ENCODE assay signal across 33 cellular contexts in genomic region chr1:183098349-183098748, GRCh38.
DNase-seq lines count a peak whose midpoint lies in the region; ATAC-seq, FAIRE-seq and TF ChIP-seq lines count a peak whose summit lies in the region.
"Had no signal": no experiment of that assay in that cellular context is flagged by ENCODE, and none has a peak within 500 bp of the region (broad histone marks: within the 10 kb centered on the region; RNA-seq: fewer than 3 reads in every experiment).

No MANE protein-coding gene starts in this region.

- peak overlapping the region; percentile 31; the same call in 2 of the 3 replicates for H3K4me2 ChIP-seq in A549
- peak overlapping the region; percentile 58 for H3K4me2 ChIP-seq in hepatocyte
- H3K4me2 ChIP-seq: SK-N-SH had no signal

- 90% methylated on average over 2 of the region's 2 CpGs for WGBS in A549 (ENCODE audit: missing lambda C conversion rate)
- whole genome bisulfite sequencing in hepatocyte (ENCODE audit: low lambda C conversion rate, missing lambda C conversion rate): 66% methylated on average over 2 of the region's 2 CpGs
- 18 to 69% methylated on average over 2 of the region's 2 CpGs for WGBS in sigmoid colon, 2 donors

- no peaks in the 10 kb centered on the region for H3K36me3 Mint-ChIP-seq in naive thymus-derived CD8-positive, alpha-beta T cell
- H3K36me3 Mint-ChIP-seq: activated naive CD4-positive, alpha-beta T cell treated with anti-CD3 and anti-CD28 coated beads, Interleukin-2, amount 50 U/mL, for 72 hours; CD8-positive, alpha-beta memory T cell; stimulated activated effector memory CD8-positive, alpha-beta T cell treated with anti-CD3 and anti-CD28 coated beads, Interleukin-12 subunit alpha, Interleukin-12 subunit beta, amount 100 ng/mL, for 72 hours; WTC11 had no signal

- H3K9me3 ChIP-seq in A549 (no peaks in the 10 kb centered on the region), Peyer's patch (no peaks in the 10 kb centered on the region), hepatocyte (ENCODE audit: low read depth) (no peaks in the 10 kb centered on the region), sigmoid colon (no peaks in the 10 kb centered on the region)
- H3K9me3 ChIP-seq: BE2C, heart left ventricle, SK-N-SH, thoracic aorta, vagina had no signal

- H3K27ac Mint-ChIP-seq in naive thymus-derived CD8-positive, alpha-beta T cell: no peak overlapping the region
- H3K27ac Mint-ChIP-seq: activated CD4-positive, alpha-beta T cell treated with anti-CD3 and anti-CD28 coated beads, Interleukin-2, amount 10 ng/mL, durations not matched to agents 24 days and 14 days; activated naive CD4-positive, alpha-beta T cell treated with anti-CD3 and anti-CD28 coated beads, Interleukin-2, amount 50 U/mL, for 72 hours; CD8-positive, alpha-beta memory T cell; HFFc6; stimulated activated effector memory CD8-positive, alpha-beta T cell treated with anti-CD3 and anti-CD28 coated beads, Interleukin-12 subunit alpha, Interleukin-12 subunit beta, amount 100 ng/mL, for 72 hours; WTC11 had no signal

- H3K36me3 ChIP-seq in Peyer's patch: peaks cover 0 to under 1% (median 0%) of the 10 kb centered on the region in 3 donors
- no peaks in the 10 kb centered on the region for H3K36me3 ChIP-seq in hepatocyte (replicated peaks; ENCODE audit: insufficient read depth, low read depth)
- H3K36me3 ChIP-seq in sigmoid colon: peaks cover 0 to 2% (median under 1%) of the 10 kb centered on the region in 4 donors
- H3K36me3 ChIP-seq: thoracic aorta had no signal

- no peak overlapping the region for H2AFZ ChIP-seq in hepatocyte

- TF ChIP-seq CTCF in A549 (IDR thresholded peaks at IDR 0.05) (no peak), Peyer's patch (IDR thresholded peaks at IDR 0.05) (no peak), hepatocyte (IDR thresholded peaks at IDR 0.05; ENCODE audit: poor library complexity) (no peak), sigmoid colon (IDR thresholded peaks at IDR 0.05) (no peak), dorsolateral prefrontal cortex (IDR thresholded peaks at IDR 0.05 in 54 of 56, conservative IDR thresholded peaks at IDR 0.05 in 2 of 56; ENCODE audit: low read depth in 1 of 56, partially characterized antibody in 56 of 56) (no peak)

- H3K27me3 ChIP-seq in Peyer's patch: no peaks in the 10 kb centered on the region
- no peaks in the 10 kb centered on the region for H3K27me3 ChIP-seq in hepatocyte
- no peaks in the 10 kb centered on the region for H3K27me3 ChIP-seq in sigmoid colon
- H3K27me3 ChIP-seq in dorsolateral prefrontal cortex: peaks cover 0 to 34% (median 0%) of the 10 kb centered on the region in 45 donors
- H3K27me3 ChIP-seq: BE2C, heart left ventricle, vagina had no signal

- peaks cover 84% of the 10 kb centered on the region for H3K79me2 ChIP-seq in hepatocyte

- H4K20me1 ChIP-seq in hepatocyte (ENCODE audit: insufficient read depth, poor library complexity, severe bottlenecking): no peaks in the 10 kb centered on the region

- ATAC-seq in A549 (no peak), HG03135 (IDR thresholded peaks at IDR 0.05; ENCODE audit: unreplicated experiment) (no peak)
- ATAC-seq in naive thymus-derived CD8-positive, alpha-beta T cell: no peak
- ATAC-seq: activated naive CD4-positive, alpha-beta T cell treated with anti-CD3 and anti-CD28 coated beads, Interleukin-2, amount 50 U/mL, for 72 hours; K562; sciatic nerve; stimulated activated effector memory CD8-positive, alpha-beta T cell treated with anti-CD3 and anti-CD28 coated beads, Interleukin-12 subunit alpha, Interleukin-12 subunit beta, amount 100 ng/mL, for 72 hours; WTC11 had no signal

- TF ChIP-seq EP300 in A549 (IDR thresholded peaks at IDR 0.05) (no peak), sigmoid colon (IDR thresholded peaks at IDR 0.05) (no peak)

- TF ChIP-seq RAD21 in A549 (conservative IDR thresholded peaks at IDR 0.05 in 1 of 2, IDR thresholded peaks at IDR 0.05 in 1 of 2): no peak

- H3K4me3 ChIP-seq in A549 (no peak overlapping the region), Peyer's patch (no peak overlapping the region), hepatocyte (no peak overlapping the region), sigmoid colon (no peak overlapping the region), dorsolateral prefrontal cortex (no peak overlapping the region)
- H3K4me3 ChIP-seq: heart left ventricle, K562, lung, thoracic aorta had no signal

- H3K27ac ChIP-seq in A549 (no peak overlapping the region), Peyer's patch (peak overlapping the region in 3 of 4 donors; percentile 15 to 63 (median 37)), hepatocyte (peak overlapping the region; percentile 78), sigmoid colon (peak overlapping the region; percentile 53 to 74 (median 64)), dorsolateral prefrontal cortex (no peak overlapping the region)

- DNase-seq in A549 (ENCODE audit: low read depth in 1 of 2, low spot score in 1 of 2): no peak
- no peak for DNase-seq in Peyer's patch
- peak; percentile 23 for DNase-seq in hepatocyte (ENCODE audit: low spot score)
- no peak for DNase-seq in sigmoid colon
- DNase-seq in NCI-H1092 treated with DMSO at 0.1 percent for 48 hours (lab: John Stamatoyannopoulos, UW): no peak
- DNase-seq in naive thymus-derived CD8-positive, alpha-beta T cell: no peak
- DNase-seq in dorsolateral prefrontal cortex: no peak
- DNase-seq: activated CD4-positive, alpha-beta T cell treated with anti-CD3 and anti-CD28 coated beads, Interleukin-2, amount 10 ng/mL, durations not matched to agents 24 days and 14 days; activated effector memory CD4-positive, alpha-beta T cell treated with Interleukin-2 at 50 U/mL for 16 hours; activated T-cell treated with anti-CD3 and anti-CD28 coated beads, Interleukin-2, amount 50 U/mL, for 1 hour; anterior cingulate cortex; BE2C; CD8-positive, alpha-beta memory T cell; DMS 273 treated with DMSO at 0.1 percent for 48 hours; effector memory CD4-positive, alpha-beta T cell; heart left ventricle; NCI-H1105 treated with DMSO at 0.1 percent for 48 hours; NCI-H1930; NK-92 treated with Interleukin-12 subunit alpha and Interleukin-12 subunit beta, amount 100 ng/mL, for 24 hours; posterior cingulate gyrus; SK-N-SH had no signal

- H3K4me1 ChIP-seq in A549 (peaks cover 43% of the 10 kb centered on the region), Peyer's patch (peaks cover 0 to 23% (median 3%) of the 10 kb centered on the region in 4 donors), hepatocyte (ENCODE audit: insufficient read depth) (peaks cover 46% of the 10 kb centered on the region), sigmoid colon (peaks cover 0 to 94% (median 90%) of the 10 kb centered on the region in 4 donors)
- H3K4me1 ChIP-seq: BE2C had no signal

- H3K9me2 ChIP-seq in hepatocyte (replicated peaks; ENCODE audit: insufficient read depth): no peaks in the 10 kb centered on the region
- H3K9me2 ChIP-seq: SK-N-SH had no signal

- no peaks in the 10 kb centered on the region for H3K9me3 Mint-ChIP-seq in naive thymus-derived CD8-positive, alpha-beta T cell
- H3K9me3 Mint-ChIP-seq: activated CD4-positive, alpha-beta T cell treated with anti-CD3 and anti-CD28 coated beads, Interleukin-2, amount 10 ng/mL, durations not matched to agents 24 days and 14 days; activated naive CD4-positive, alpha-beta T cell treated with anti-CD3 and anti-CD28 coated beads, Interleukin-2, amount 50 U/mL, for 72 hours; HFFc6; stimulated activated effector memory CD8-positive, alpha-beta T cell treated with anti-CD3 and anti-CD28 coated beads, Interleukin-12 subunit alpha, Interleukin-12 subunit beta, amount 100 ng/mL, for 72 hours; WTC11 had no signal

- intact Hi-C loops in sigmoid colon (cut with DNase I): no loop called here
- intact Hi-C loops in dorsolateral prefrontal cortex (cut with DNase I): no loop called here

- POLR2A ChIA-PET in A549 (lab: Yijun Ruan, JAX): no interaction called here
- POLR2A ChIA-PET in naive thymus-derived CD8-positive, alpha-beta T cell (lab: Charles Lee): no interaction called here

- H3K4me1 Mint-ChIP-seq in naive thymus-derived CD8-positive, alpha-beta T cell: peaks cover 0 to 10% (median under 1%) of the 10 kb centered on the region in 4 donors
- H3K4me1 Mint-ChIP-seq: activated CD4-positive, alpha-beta T cell treated with anti-CD3 and anti-CD28 coated beads, Interleukin-2, amount 10 ng/mL, durations not matched to agents 24 days and 14 days; CD8-positive, alpha-beta memory T cell; stimulated activated effector memory CD8-positive, alpha-beta T cell treated with anti-CD3 and anti-CD28 coated beads, Interleukin-12 subunit alpha, Interleukin-12 subunit beta, amount 100 ng/mL, for 72 hours had no signal

- H3K4me3 Mint-ChIP-seq in naive thymus-derived CD8-positive, alpha-beta T cell: no peak overlapping the region
- H3K4me3 Mint-ChIP-seq: activated CD4-positive, alpha-beta T cell treated with anti-CD3 and anti-CD28 coated beads, Interleukin-2, amount 10 ng/mL, durations not matched to agents 24 days and 14 days; CD8-positive, alpha-beta memory T cell; HFFc6; stimulated activated effector memory CD8-positive, alpha-beta T cell treated with anti-CD3 and anti-CD28 coated beads, Interleukin-12 subunit alpha, Interleukin-12 subunit beta, amount 100 ng/mL, for 72 hours; WTC11 had no signal

- CTCF ChIA-PET in A549 (lab: Yijun Ruan, JAX): interaction anchor here (0.6 to 1.7 kb wide), 3 partner anchors 74 to 180 kb away, joined by 3 to 4 read pairs (median 4); no protein-coding TSS in a partner anchor

- no peak for TF ChIP-seq POLR2A in A549 (IDR thresholded peaks at IDR 0.05; ENCODE audit: low read length)
- TF ChIP-seq POLR2A in Peyer's patch (IDR thresholded peaks at IDR 0.05): no peak
- no peak for TF ChIP-seq POLR2A in sigmoid colon (IDR thresholded peaks at IDR 0.05)

- H3K27me3 Mint-ChIP-seq in naive thymus-derived CD8-positive, alpha-beta T cell: peaks cover 5 to 23% (median 14%) of the 10 kb centered on the region in 5 donors

- FAIRE-seq in A549 (lab: Jason Lieb, UNC): no peak
- FAIRE-seq: colon, H1, K562 had no signal

TF ChIP-seq in A549, 52 proteins besides CTCF, POLR2A, EP300 and RAD21:
- no peak for TF ChIP-seq RARB (CRISPR knock-in tag; IDR thresholded peaks at IDR 0.05)
- no peak for TF ChIP-seq NFE2L2 (conservative IDR thresholded peaks at IDR 0.05; ENCODE audit: low read length)
- TF ChIP-seq HES2 (IDR thresholded peaks at IDR 0.05): no peak
- TF ChIP-seq EHMT2 (IDR thresholded peaks at IDR 0.05; ENCODE audit: low read depth): no peak
- TF ChIP-seq HOXA7 (CRISPR knock-in tag; IDR thresholded peaks at IDR 0.05): no peak
- no peak for TF ChIP-seq SMC3 (IDR thresholded peaks at IDR 0.05)

Comparison
In these comparisons a context has a peak if more than half of its experiments do, and no peak if none do; other contexts are left out.
1. H3K27ac ChIP-seq: peak in Peyer's patch (3 of 4), hepatocyte (single experiment) and sigmoid colon (4 of 4); none in A549 (0 of 2) and dorsolateral prefrontal cortex (0 of 59).